In the genomic region with DNA sequence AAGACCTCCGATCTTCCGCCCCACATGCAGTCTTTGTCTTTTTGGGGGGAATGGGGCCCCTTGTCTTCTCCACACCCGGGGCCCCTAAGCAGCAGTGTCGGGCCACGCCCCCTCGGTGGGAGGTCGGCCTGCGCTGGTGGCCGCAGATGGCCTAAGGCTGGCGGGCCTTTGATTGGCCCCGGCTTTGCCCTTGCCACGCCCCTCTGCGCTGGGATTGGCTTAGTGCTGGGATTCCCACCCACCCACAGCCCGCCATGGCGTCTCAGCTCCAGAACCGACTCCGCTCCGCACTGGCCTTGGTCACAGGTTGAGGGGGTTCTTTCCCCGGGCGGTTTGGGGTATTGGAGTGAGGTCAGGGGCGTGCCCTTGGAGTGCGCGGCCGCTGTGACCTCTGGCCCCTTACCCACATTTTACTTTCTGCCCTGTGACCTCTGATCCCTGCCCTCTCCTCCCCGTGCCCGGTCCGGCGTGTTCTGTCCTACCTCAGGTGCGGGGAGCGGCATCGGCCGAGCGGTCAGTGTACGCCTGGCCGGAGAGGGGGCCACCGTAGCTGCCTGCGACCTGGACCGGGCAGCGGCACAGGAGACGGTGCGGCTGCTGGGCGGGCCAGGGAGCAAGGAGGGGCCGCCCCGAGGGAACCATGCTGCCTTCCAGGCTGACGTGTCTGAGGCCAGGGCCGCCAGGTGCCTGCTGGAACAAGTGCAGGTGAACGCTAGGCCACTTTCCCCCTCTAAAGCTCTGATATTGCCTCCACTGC, we compare ENCODE assay signal across 1 cellular context.
TF ChIP-seq lines count a peak whose summit lies in the region.

Gene HSD17B8 (plus strand): TSS at position 241 of the 757 bp plus-strand sequence. CDS start 14 bp downstream, at position 255.

TF ChIP-seq in HepG2, 621 proteins besides CTCF, POLR2A, EP300 and RAD21 (continued from another document and continues in another):
- TF ChIP-seq CSRNP1 (CRISPR knock-in tag; IDR thresholded peaks at IDR 0.05) (peak; percentile 91), RBM22 (optimal IDR thresholded peaks at IDR 0.05; ENCODE audit: low read length) (peak; percentile 97), MYC (CRISPR knock-in tag; IDR thresholded peaks at IDR 0.05; ENCODE audit: borderline replicate concordance) (peak; percentile 70; the same call in 1 of the 2 replicates), CHD2 (IDR thresholded peaks at IDR 0.05; ENCODE audit: low read depth, low read length) (peak; percentile 52; the same call in 1 of the 2 replicates), ZKSCAN5 (CRISPR knock-in tag; IDR thresholded peaks at IDR 0.05) (no peak), ZNF557 (CRISPR knock-in tag; IDR thresholded peaks at IDR 0.05) (peak; percentile 60; the same call in 1 of the 2 replicates), FIP1L1 (IDR thresholded peaks at IDR 0.05; ENCODE audit: borderline replicate concordance, insufficient read depth, low read depth, low read length) (peak; percentile 92; the same call in 1 of the 2 replicates), KDM2A (CRISPR knock-in tag; IDR thresholded peaks at IDR 0.05; ENCODE audit: borderline replicate concordance, low read depth) (peak; percentile 100), FOXP1 (IDR thresholded peaks at IDR 0.05) (no peak), FOXP1 (CRISPR knock-in tag; IDR thresholded peaks at IDR 0.05) (no peak), FOXK2 (IDR thresholded peaks at IDR 0.05) (no peak), ZBTB7B (CRISPR knock-in tag; IDR thresholded peaks at IDR 0.05) (peak; percentile 43), ZNF609 (CRISPR knock-in tag; IDR thresholded peaks at IDR 0.05; ENCODE audit: borderline replicate concordance) (peak; percentile 49; the same call in 1 of the 2 replicates), SRSF4 (IDR thresholded peaks at IDR 0.05; ENCODE audit: low read depth, low read length, poor library complexity, severe bottlenecking) (no peak), PAWR (CRISPR knock-in tag; IDR thresholded peaks at IDR 0.05; ENCODE audit: borderline replicate concordance) (peak; percentile 64; the same call in 1 of the 2 replicates), ZNF567 (CRISPR knock-in tag; IDR thresholded peaks at IDR 0.05; ENCODE audit: borderline replicate concordance) (no peak), ZFP41 (CRISPR knock-in tag; IDR thresholded peaks at IDR 0.05; ENCODE audit: borderline replicate concordance) (peak; percentile 73; the same call in 1 of the 2 replicates), HNF1B (CRISPR knock-in tag; IDR thresholded peaks at IDR 0.05) (no peak), SETDB1 (CRISPR knock-in tag; IDR thresholded peaks at IDR 0.05; ENCODE audit: borderline replicate concordance) (no peak), ZHX1 (CRISPR knock-in tag; IDR thresholded peaks at IDR 0.05; ENCODE audit: low read depth) (peak; percentile 90; the same call in 1 of the 2 replicates), ZNF879 (CRISPR knock-in tag; IDR thresholded peaks at IDR 0.05) (no peak), KLF9 (CRISPR knock-in tag; IDR thresholded peaks at IDR 0.05; ENCODE audit: low read depth) (peak; percentile 97), ZNF44 (CRISPR knock-in tag; IDR thresholded peaks at IDR 0.05) (no peak)
- TF ChIP-seq, protein P1, sequence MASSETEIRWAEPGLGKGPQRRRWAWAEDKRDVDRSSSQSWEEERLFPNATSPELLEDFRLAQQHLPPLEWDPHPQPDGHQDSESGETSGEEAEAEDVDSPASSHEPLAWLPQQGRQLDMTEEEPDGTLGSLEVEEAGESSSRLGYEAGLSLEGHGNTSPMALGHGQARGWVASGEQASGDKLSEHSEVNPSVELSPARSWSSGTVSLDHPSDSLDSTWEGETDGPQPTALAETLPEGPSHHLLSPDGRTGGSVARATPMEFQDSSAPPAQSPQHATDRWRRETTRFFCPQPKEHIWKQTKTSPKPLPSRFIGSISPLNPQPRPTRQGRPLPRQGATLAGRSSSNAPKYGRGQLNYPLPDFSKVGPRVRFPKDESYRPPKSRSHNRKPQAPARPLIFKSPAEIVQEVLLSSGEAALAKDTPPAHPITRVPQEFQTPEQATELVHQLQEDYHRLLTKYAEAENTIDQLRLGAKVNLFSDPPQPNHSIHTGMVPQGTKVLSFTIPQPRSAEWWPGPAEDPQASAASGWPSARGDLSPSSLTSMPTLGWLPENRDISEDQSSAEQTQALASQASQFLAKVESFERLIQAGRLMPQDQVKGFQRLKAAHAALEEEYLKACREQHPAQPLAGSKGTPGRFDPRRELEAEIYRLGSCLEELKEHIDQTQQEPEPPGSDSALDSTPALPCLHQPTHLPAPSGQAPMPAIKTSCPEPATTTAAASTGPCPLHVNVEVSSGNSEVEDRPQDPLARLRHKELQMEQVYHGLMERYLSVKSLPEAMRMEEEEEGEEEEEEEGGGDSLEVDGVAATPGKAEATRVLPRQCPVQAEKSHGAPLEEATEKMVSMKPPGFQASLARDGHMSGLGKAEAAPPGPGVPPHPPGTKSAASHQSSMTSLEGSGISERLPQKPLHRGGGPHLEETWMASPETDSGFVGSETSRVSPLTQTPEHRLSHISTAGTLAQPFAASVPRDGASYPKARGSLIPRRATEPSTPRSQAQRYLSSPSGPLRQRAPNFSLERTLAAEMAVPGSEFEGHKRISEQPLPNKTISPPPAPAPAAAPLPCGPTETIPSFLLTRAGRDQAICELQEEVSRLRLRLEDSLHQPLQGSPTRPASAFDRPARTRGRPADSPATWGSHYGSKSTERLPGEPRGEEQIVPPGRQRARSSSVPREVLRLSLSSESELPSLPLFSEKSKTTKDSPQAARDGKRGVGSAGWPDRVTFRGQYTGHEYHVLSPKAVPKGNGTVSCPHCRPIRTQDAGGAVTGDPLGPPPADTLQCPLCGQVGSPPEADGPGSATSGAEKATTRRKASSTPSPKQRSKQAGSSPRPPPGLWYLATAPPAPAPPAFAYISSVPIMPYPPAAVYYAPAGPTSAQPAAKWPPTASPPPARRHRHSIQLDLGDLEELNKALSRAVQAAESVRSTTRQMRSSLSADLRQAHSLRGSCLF (CRISPR knock-in tag; IDR thresholded peaks at IDR 0.05; ENCODE audit: borderline replicate concordance), result no peak; the same call in 1 of the 2 replicates
- TF ChIP-seq, protein P2, sequence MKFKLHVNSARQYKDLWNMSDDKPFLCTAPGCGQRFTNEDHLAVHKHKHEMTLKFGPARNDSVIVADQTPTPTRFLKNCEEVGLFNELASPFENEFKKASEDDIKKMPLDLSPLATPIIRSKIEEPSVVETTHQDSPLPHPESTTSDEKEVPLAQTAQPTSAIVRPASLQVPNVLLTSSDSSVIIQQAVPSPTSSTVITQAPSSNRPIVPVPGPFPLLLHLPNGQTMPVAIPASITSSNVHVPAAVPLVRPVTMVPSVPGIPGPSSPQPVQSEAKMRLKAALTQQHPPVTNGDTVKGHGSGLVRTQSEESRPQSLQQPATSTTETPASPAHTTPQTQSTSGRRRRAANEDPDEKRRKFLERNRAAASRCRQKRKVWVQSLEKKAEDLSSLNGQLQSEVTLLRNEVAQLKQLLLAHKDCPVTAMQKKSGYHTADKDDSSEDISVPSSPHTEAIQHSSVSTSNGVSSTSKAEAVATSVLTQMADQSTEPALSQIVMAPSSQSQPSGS (CRISPR knock-in tag; IDR thresholded peaks at IDR 0.05), result peak; percentile 63; the same call in 1 of the 2 replicates
- TF ChIP-seq, protein P3, sequence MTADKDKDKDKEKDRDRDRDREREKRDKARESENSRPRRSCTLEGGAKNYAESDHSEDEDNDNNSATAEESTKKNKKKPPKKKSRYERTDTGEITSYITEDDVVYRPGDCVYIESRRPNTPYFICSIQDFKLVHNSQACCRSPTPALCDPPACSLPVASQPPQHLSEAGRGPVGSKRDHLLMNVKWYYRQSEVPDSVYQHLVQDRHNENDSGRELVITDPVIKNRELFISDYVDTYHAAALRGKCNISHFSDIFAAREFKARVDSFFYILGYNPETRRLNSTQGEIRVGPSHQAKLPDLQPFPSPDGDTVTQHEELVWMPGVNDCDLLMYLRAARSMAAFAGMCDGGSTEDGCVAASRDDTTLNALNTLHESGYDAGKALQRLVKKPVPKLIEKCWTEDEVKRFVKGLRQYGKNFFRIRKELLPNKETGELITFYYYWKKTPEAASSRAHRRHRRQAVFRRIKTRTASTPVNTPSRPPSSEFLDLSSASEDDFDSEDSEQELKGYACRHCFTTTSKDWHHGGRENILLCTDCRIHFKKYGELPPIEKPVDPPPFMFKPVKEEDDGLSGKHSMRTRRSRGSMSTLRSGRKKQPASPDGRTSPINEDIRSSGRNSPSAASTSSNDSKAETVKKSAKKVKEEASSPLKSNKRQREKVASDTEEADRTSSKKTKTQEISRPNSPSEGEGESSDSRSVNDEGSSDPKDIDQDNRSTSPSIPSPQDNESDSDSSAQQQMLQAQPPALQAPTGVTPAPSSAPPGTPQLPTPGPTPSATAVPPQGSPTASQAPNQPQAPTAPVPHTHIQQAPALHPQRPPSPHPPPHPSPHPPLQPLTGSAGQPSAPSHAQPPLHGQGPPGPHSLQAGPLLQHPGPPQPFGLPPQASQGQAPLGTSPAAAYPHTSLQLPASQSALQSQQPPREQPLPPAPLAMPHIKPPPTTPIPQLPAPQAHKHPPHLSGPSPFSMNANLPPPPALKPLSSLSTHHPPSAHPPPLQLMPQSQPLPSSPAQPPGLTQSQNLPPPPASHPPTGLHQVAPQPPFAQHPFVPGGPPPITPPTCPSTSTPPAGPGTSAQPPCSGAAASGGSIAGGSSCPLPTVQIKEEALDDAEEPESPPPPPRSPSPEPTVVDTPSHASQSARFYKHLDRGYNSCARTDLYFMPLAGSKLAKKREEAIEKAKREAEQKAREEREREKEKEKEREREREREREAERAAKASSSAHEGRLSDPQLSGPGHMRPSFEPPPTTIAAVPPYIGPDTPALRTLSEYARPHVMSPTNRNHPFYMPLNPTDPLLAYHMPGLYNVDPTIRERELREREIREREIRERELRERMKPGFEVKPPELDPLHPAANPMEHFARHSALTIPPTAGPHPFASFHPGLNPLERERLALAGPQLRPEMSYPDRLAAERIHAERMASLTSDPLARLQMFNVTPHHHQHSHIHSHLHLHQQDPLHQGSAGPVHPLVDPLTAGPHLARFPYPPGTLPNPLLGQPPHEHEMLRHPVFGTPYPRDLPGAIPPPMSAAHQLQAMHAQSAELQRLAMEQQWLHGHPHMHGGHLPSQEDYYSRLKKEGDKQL (CRISPR knock-in tag; IDR thresholded peaks at IDR 0.05; ENCODE audit: low read depth), result no peak; the same call in 1 of the 2 replicates
